ENCODE assay signal across 15 cellular contexts in genomic region chrX:75547783-75548182, GRCh38. TPM values are rescaled to one million over a fixed set of nuclear protein-coding genes. Genes with fewer than 3 reads are reported as not detected.
DNase-seq lines count a peak whose midpoint lies in the region; ATAC-seq and TF ChIP-seq lines count a peak whose summit lies in the region.
"Had no signal": no experiment of that assay in that cellular context is flagged by ENCODE, and none has a peak within 500 bp of the region (broad histone marks: within the 10 kb centered on the region; RNA-seq: fewer than 3 reads in every experiment).

No MANE protein-coding gene starts in this region.

- no peaks in the 10 kb centered on the region for H3K36me3 ChIP-seq in adrenal gland (replicated peaks in 1 of 2)
- H3K36me3 ChIP-seq in testis (ENCODE audit: low read depth, missing control alignments) = no peaks in the 10 kb centered on the region

- intact Hi-C loops in adrenal gland (cut with DNase I) = no loop called here
- intact Hi-C loops in testis (cut with DNase I; ENCODE audit: low total_unique reads) = no loop called here

- peaks cover 6% of the 10 kb centered on the region for H3K27me3 ChIP-seq in adrenal gland
- H3K27me3 ChIP-seq in testis = no peaks in the 10 kb centered on the region

- WGBS in adrenal gland, 4 donors = 10 to 53% (median 38%) methylated on average over 2 to 3 of the region's 3 CpGs
- WGBS in testis, 2 donors = 28 to 30% methylated on average over 3 of the region's 3 CpGs

- H3K4me3 ChIP-seq in adrenal gland = no peak overlapping the region
- H3K4me3 ChIP-seq in testis = no peak overlapping the region
- H3K4me3 ChIP-seq: coronary artery had no signal

- no peak for ATAC-seq in GM21381 (IDR thresholded peaks at IDR 0.05; ENCODE audit: unreplicated experiment)
- ATAC-seq in GM18861 (IDR thresholded peaks at IDR 0.05; ENCODE audit: unreplicated experiment) = no peak
- ATAC-seq in GM19463 (IDR thresholded peaks at IDR 0.05; ENCODE audit: unreplicated experiment) = no peak
- ATAC-seq: activated CD8-positive, alpha-beta T cell treated with anti-CD3 and anti-CD28 coated beads for 36 hours; left colon had no signal

- H3K4me1 ChIP-seq in adrenal gland (replicated peaks in 1 of 2) (no peaks in the 10 kb centered on the region), testis (no peaks in the 10 kb centered on the region)

- TF ChIP-seq CTCF in adrenal gland (IDR thresholded peaks at IDR 0.05) = no peak
- TF ChIP-seq CTCF in testis (IDR thresholded peaks at IDR 0.05) = no peak

- no peak overlapping the region for H3K27ac ChIP-seq in adrenal gland
- no peak overlapping the region for H3K27ac ChIP-seq in testis
- H3K27ac ChIP-seq: coronary artery had no signal

- no peak for TF ChIP-seq POLR2A in adrenal gland (IDR thresholded peaks at IDR 0.05)
- no peak for TF ChIP-seq POLR2A in testis (IDR thresholded peaks at IDR 0.05)

- DNase-seq in M059J (ENCODE audit: low read depth) (peak; percentile 0), adrenal gland (peak; percentile 23 to 78 (median 70)), kidney glomerular epithelial cell (lab: John Stamatoyannopoulos, UW) (peak; percentile 0), testis (peak; percentile 67), AG08395 (ENCODE audit: low spot score) (no peak)
- DNase-seq: activated CD8-positive, alpha-beta T cell treated with anti-CD3 and anti-CD28 coated beads for 36 hours; activated naive CD4-positive, alpha-beta T cell; COR-L47; NCI-H146; stimulated activated naive CD4-positive, alpha-beta T cell had no signal

- H3K9me3 ChIP-seq in adrenal gland (replicated peaks in 1 of 3) (no peaks in the 10 kb centered on the region), testis (no peaks in the 10 kb centered on the region)

RNA-seq across cellular contexts. Expression of gene ZDHHC15, which starts 24.9 kb away (rescaled TPM):
- total RNA-seq in M059J (2014; rRNA removed; shearing (Covaris generic)) = 0.02 TPM in 1 of 2 replicates, not detected in the other
- total RNA-seq in adrenal gland (1 to 10 TPM; 2.3 to 3.4 (median 2.8) TPM), testis (1 to 10 TPM; 3.1 to 3.5 TPM)
- polyA plus RNA-seq in adrenal gland (1 to 10 TPM in 1 of 3 donors, under 1 TPM in 2; 0.88 to 4.2 (median 0.88) TPM), testis (ENCODE audit: insufficient read depth, low read depth, low replicate concordance) (1.3 TPM)
